9 cellular contexts compared by ENCODE assay signal in the genomic region with DNA sequence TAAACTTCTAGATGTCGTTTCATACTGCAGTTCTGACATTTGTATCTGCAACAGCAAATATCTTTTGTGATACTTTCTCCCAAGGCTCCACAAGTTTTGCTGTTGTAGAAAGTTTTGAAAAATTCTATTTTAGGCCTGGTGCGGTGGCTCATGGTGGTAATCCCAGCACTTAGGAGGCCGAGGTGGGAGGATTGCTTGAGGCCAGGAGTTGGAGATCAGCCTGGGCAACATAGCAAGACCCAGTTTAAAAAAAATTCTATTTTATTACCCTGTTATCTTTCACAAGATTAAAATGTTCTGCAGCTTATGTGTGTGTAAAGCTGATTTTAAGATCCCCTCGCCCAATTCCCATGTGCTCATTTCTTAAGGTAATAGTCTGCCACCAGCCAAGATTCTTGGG. TPM values are rescaled to one million over a fixed set of nuclear protein-coding genes. Genes with fewer than 3 reads are reported as not detected.
A peak's percentile ranks its signal among the peaks of the same experiment; 100 is the strongest.
DNase-seq lines count a peak whose midpoint lies in the region; ATAC-seq, FAIRE-seq and TF ChIP-seq lines count a peak whose summit lies in the region.
"Had no signal": no experiment of that assay in that cellular context is flagged by ENCODE, and none has a peak within 500 bp of the region (broad histone marks: within the 10 kb centered on the region; RNA-seq: fewer than 3 reads in every experiment).

No MANE protein-coding gene starts in this region.

- TF ChIP-seq RAD21 in liver (IDR thresholded peaks at IDR 0.05), result no peak

- peaks cover 65% of the 10 kb centered on the region for H3K79me2 ChIP-seq in astrocyte (ENCODE audit: insufficient read depth, low read length)

- in situ Hi-C loops in HAP-1 (cut with MboI; ENCODE audit: low sequenced_read_pairs), result no loop called here

- no peaks in the 10 kb centered on the region for H3K27me3 Mint-ChIP-seq in astrocyte (ENCODE audit: low read depth, unreplicated experiment)

- DNase-seq in AG04450 (ENCODE audit: low read depth, low spot score), result no peak
- DNase-seq in HAP-1 (ENCODE audit: low spot score in 2 of 2), result no peak
- no peak for DNase-seq in astrocyte (ENCODE audit: low read depth)
- DNase-seq in stimulated activated CD4-positive, alpha-beta T cell treated with anti-CD3 and anti-CD28 coated beads, Interleukin-4, amount 100 ng/mL, for 1 hour, result no peak
- DNase-seq in omental fat pad (ENCODE audit: low spot score), result no peak
- DNase-seq in esophagus squamous epithelium (lab: John Stamatoyannopoulos, UW), result no peak
- no peak for DNase-seq in SIG-M5 treated with dmso at 0.1 percent for 504 hours (lab: John Stamatoyannopoulos, UW; ENCODE audit: unreplicated experiment)
- DNase-seq: Peyer's patch had no signal

- WGBS in liver, result 92% methylated on average over 4 of the region's 4 CpGs
- WGBS in esophagus squamous epithelium, 2 donors, result 90 to 92% methylated on average over 4 of the region's 4 CpGs

- no peak overlapping the region for H3K27ac ChIP-seq in AG04450 (ENCODE audit: low read depth, low read length)
- H3K27ac ChIP-seq in astrocyte (ENCODE audit: low read depth, low read length), result no peak overlapping the region
- no peak overlapping the region for H3K27ac ChIP-seq in liver (ENCODE audit: low read depth in 1 of 2, low read length in 2 of 2)
- H3K27ac ChIP-seq in esophagus squamous epithelium, result no peak overlapping the region

- H3K27ac Mint-ChIP-seq in astrocyte (ENCODE audit: unreplicated experiment), result peak overlapping the region; percentile 94

- H3K4me3 ChIP-seq in AG04450 (ENCODE audit: low read depth, low read length), result peak overlapping the region; percentile 96
- H3K4me3 ChIP-seq in HAP-1, result peak overlapping the region; percentile 96
- peak overlapping the region; percentile 97 for H3K4me3 ChIP-seq in astrocyte (ENCODE audit: insufficient read depth, low read depth, low read length)
- H3K4me3 ChIP-seq in liver (ENCODE audit: low read depth in 1 of 3, low read length in 3 of 3), result peak overlapping the region in 2 of 3 donors; percentile 77 to 90
- H3K4me3 ChIP-seq in esophagus squamous epithelium, result peak overlapping the region in 1 of 4 donors; percentile 95

- H3K36me3 Mint-ChIP-seq in astrocyte (ENCODE audit: low read depth, unreplicated experiment), result peaks cover 4% of the 10 kb centered on the region

- no peak overlapping the region for H3K4me3 Mint-ChIP-seq in astrocyte (ENCODE audit: unreplicated experiment)

- no peak for TF ChIP-seq CTCF in AG04450 (IDR thresholded peaks at IDR 0.05; ENCODE audit: low read depth, low read length)
- no peak for TF ChIP-seq CTCF in astrocyte (IDR thresholded peaks at IDR 0.05; ENCODE audit: insufficient read depth, low read depth, low read length)
- TF ChIP-seq CTCF in liver (IDR thresholded peaks at IDR 0.05; ENCODE audit: low read depth, low read length, missing input control), result no peak
- no peak for TF ChIP-seq CTCF in omental fat pad (IDR thresholded peaks at IDR 0.05)
- TF ChIP-seq CTCF in esophagus squamous epithelium (IDR thresholded peaks at IDR 0.05), result no peak

- no peak for TF ChIP-seq POLR2A in esophagus squamous epithelium (IDR thresholded peaks at IDR 0.05)

- no peak for FAIRE-seq in astrocyte (lab: Jason Lieb, UNC)

- intact Hi-C loops in esophagus squamous epithelium (cut with DNase I), result no loop called here

- H2AFZ ChIP-seq in astrocyte (ENCODE audit: low read depth, low read length), result no peak overlapping the region

- ATAC-seq in omental fat pad (ENCODE audit: low FRiP score), result no peak

- peaks cover 61% of the 10 kb centered on the region for H4K20me1 ChIP-seq in astrocyte (ENCODE audit: insufficient read depth, low read length)

- CTCF ChIA-PET in AG04450 (lab: Charles Lee), result no interaction called here

- H3K9ac ChIP-seq in astrocyte (ENCODE audit: low read length) (peak overlapping the region; percentile 96), liver (ENCODE audit: low read depth in 1 of 2, low read length in 2 of 2) (peak overlapping the region in 1 of 2 donors; percentile 66)

- peaks cover 1% of the 10 kb centered on the region for H3K9me3 Mint-ChIP-seq in astrocyte (ENCODE audit: unreplicated experiment)

- H3K27me3 ChIP-seq in AG04450 (ENCODE audit: control insufficient read depth, insufficient read depth, low read length) (no peaks in the 10 kb centered on the region), HAP-1 (ENCODE audit: low read depth) (no peaks in the 10 kb centered on the region), astrocyte (ENCODE audit: insufficient read depth, low read length) (no peaks in the 10 kb centered on the region), liver (ENCODE audit: control insufficient read depth in 4 of 4, insufficient read depth in 4 of 4, low read length in 3 of 4) (no peaks in the 10 kb centered on the region), esophagus squamous epithelium (no peaks in the 10 kb centered on the region)
- H3K27me3 ChIP-seq: Peyer's patch had no signal

- POLR2A ChIA-PET in AG04450 (lab: Yijun Ruan, JAX), result no interaction called here

- H3K36me3 ChIP-seq in HAP-1 (replicated peaks) (peaks cover 14% of the 10 kb centered on the region), astrocyte (ENCODE audit: insufficient read depth, low read length) (peaks cover 8% of the 10 kb centered on the region), liver (ENCODE audit: control insufficient read depth in 4 of 4, insufficient read depth in 3 of 4, low read depth in 1 of 4, low read length in 3 of 4) (peaks cover 0 to 6% (median 0%) of the 10 kb centered on the region in 4 donors), esophagus squamous epithelium (peaks cover 0 to 15% (median 0%) of the 10 kb centered on the region in 3 donors)

- H3K4me1 ChIP-seq in HAP-1 (peaks cover 19% of the 10 kb centered on the region), astrocyte (ENCODE audit: insufficient read depth, low read length) (peaks cover 25% of the 10 kb centered on the region), liver (ENCODE audit: control insufficient read depth in 4 of 4, insufficient read depth in 4 of 4, low read length in 3 of 4) (peaks cover 8 to 39% (median 23%) of the 10 kb centered on the region in 4 donors), esophagus squamous epithelium (peaks cover 0 to 36% (median 27%) of the 10 kb centered on the region in 3 donors)

- peak overlapping the region; percentile 95 for H3K4me2 ChIP-seq in astrocyte (ENCODE audit: low read length)

- H3K9me3 ChIP-seq in AG04450 (ENCODE audit: control insufficient read depth, insufficient read depth, low read length) (peaks cover 4% of the 10 kb centered on the region; the same call in 1 of the 2 replicates), HAP-1 (no peaks in the 10 kb centered on the region), astrocyte (ENCODE audit: insufficient read depth, low read depth, low read length) (no peaks in the 10 kb centered on the region), liver (ENCODE audit: control insufficient read depth in 4 of 4, low read length in 3 of 4) (no peaks in the 10 kb centered on the region), esophagus squamous epithelium (no peaks in the 10 kb centered on the region)
- H3K9me3 ChIP-seq: Peyer's patch had no signal

- H3K4me1 Mint-ChIP-seq in astrocyte (ENCODE audit: low read depth, unreplicated experiment), result peaks cover 20% of the 10 kb centered on the region

TF ChIP-seq in liver, 16 proteins besides CTCF, POLR2A, EP300 and RAD21:
- TF ChIP-seq, protein P1, sequence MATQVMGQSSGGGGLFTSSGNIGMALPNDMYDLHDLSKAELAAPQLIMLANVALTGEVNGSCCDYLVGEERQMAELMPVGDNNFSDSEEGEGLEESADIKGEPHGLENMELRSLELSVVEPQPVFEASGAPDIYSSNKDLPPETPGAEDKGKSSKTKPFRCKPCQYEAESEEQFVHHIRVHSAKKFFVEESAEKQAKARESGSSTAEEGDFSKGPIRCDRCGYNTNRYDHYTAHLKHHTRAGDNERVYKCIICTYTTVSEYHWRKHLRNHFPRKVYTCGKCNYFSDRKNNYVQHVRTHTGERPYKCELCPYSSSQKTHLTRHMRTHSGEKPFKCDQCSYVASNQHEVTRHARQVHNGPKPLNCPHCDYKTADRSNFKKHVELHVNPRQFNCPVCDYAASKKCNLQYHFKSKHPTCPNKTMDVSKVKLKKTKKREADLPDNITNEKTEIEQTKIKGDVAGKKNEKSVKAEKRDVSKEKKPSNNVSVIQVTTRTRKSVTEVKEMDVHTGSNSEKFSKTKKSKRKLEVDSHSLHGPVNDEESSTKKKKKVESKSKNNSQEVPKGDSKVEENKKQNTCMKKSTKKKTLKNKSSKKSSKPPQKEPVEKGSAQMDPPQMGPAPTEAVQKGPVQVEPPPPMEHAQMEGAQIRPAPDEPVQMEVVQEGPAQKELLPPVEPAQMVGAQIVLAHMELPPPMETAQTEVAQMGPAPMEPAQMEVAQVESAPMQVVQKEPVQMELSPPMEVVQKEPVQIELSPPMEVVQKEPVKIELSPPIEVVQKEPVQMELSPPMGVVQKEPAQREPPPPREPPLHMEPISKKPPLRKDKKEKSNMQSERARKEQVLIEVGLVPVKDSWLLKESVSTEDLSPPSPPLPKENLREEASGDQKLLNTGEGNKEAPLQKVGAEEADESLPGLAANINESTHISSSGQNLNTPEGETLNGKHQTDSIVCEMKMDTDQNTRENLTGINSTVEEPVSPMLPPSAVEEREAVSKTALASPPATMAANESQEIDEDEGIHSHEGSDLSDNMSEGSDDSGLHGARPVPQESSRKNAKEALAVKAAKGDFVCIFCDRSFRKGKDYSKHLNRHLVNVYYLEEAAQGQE (IDR thresholded peaks at IDR 0.05), result no peak
- TF ChIP-seq FOXA2 (IDR thresholded peaks at IDR 0.05), result no peak
TF ChIP-seq in liver: peak in this region for 0.

RNA-seq across cellular contexts. Expression of a gene that starts 1.4 kb away (rescaled TPM):
- 217 and 247 TPM in 2 replicates for polyA plus RNA-seq in AG04450 (2011; rRNA removed)
- 318 and 357 TPM in 2 replicates for polyA minus RNA-seq in AG04450 (2011; rRNA and poly(A)+ RNA removed)
- total RNA-seq in astrocyte, result 267 and 278 TPM in 2 replicates
- 100 to 1,000 TPM in 1 of 2 donors, 10 to 100 TPM in 1; 73.9 to 214 TPM for total RNA-seq in liver
- 10 to 100 TPM; 59.4 to 94.3 TPM for polyA plus RNA-seq in liver
- 100 to 1,000 TPM in 3 of 4 donors, 10 to 100 TPM in 1; 90.8 to 140 (median 125) TPM for total RNA-seq in omental fat pad
- total RNA-seq in esophagus squamous epithelium, result 10 to 100 TPM; 84.2 to 98.8 (median 93.4) TPM

RNA-seq across cellular contexts. Expression of a gene that starts 35.5 kb away (rescaled TPM):
- not detected in 2 replicates for polyA plus RNA-seq in AG04450 (2011; rRNA removed)
- polyA minus RNA-seq in AG04450 (2011; rRNA and poly(A)+ RNA removed), result not detected in 2 replicates
- not detected in 2 replicates for total RNA-seq in astrocyte
- not detected for total RNA-seq in liver
- not detected for polyA plus RNA-seq in liver
- not detected for total RNA-seq in omental fat pad
- total RNA-seq in esophagus squamous epithelium, result not detected

RNA-seq across cellular contexts. Expression of a gene that starts 59.9 kb away (rescaled TPM):
- polyA plus RNA-seq in AG04450 (2011; rRNA removed) (0.17 and 0.37 TPM in 2 replicates), liver (not detected)
- 0.69 TPM in 1 of 2 replicates, not detected in the other for polyA minus RNA-seq in AG04450 (2011; rRNA and poly(A)+ RNA removed)
- total RNA-seq in astrocyte (1.0 TPM in 1 of 2 replicates, not detected in the other), liver (under 1 TPM; 0.23 to 0.67 TPM), omental fat pad (1 to 10 TPM; 1.2 to 3.6 (median 2.0) TPM), esophagus squamous epithelium (1 to 10 TPM in 3 of 4 donors, not detected in 1; 1.1 to 3.1 (median 2.9) TPM)
